In genomic region chr2:96945011-96945410, GRCh38 we compare ENCODE assay signal across 1 cellular context.
TF ChIP-seq lines count a peak whose summit lies in the region.

No MANE protein-coding gene starts in this region.

TF ChIP-seq in GM23338, 12 proteins besides CTCF, POLR2A, EP300 and RAD21 (continued from another document):
- no peak for TF ChIP-seq ETS1 (IDR thresholded peaks at IDR 0.05)
- no peak for TF ChIP-seq JUNB (IDR thresholded peaks at IDR 0.05; ENCODE audit: unreplicated experiment)
- no peak for TF ChIP-seq EZH2 (IDR thresholded peaks at IDR 0.05; ENCODE audit: low read depth, unreplicated experiment)
- TF ChIP-seq POLR2AphosphoS5 (IDR thresholded peaks at IDR 0.05; ENCODE audit: low read depth) = no peak
- TF ChIP-seq REST (IDR thresholded peaks at IDR 0.05; ENCODE audit: unreplicated experiment) = no peak
- no peak for TF ChIP-seq NANOG (IDR thresholded peaks at IDR 0.05; ENCODE audit: borderline replicate concordance)
